14 cellular contexts compared by ENCODE assay signal in the genomic region with DNA sequence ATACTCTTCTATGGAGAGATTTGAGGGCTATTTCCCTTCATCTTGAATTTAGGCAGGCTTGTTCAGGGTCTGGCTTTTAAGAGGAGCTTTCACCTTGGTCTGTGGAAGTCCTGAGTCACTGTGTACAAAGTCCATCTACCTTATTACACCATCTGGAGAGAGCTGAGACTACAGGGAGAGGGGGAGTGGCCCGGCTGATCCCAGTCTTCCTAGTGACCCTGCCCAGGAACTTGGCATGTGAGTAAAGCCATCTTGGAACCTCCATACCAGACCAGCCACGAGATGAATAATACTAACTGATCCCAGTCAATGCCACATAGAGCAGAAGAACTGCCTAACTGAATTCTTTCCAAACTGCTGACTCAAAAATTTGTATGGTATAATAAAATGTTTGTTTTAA. TPM values are rescaled to one million over a fixed set of nuclear protein-coding genes. Genes with fewer than 3 reads are reported as not detected.
A peak's percentile ranks its signal among the peaks of the same experiment; 100 is the strongest.
DNase-seq lines count a peak whose midpoint lies in the region; ATAC-seq and TF ChIP-seq lines count a peak whose summit lies in the region.
"Had no signal": no experiment of that assay in that cellular context is flagged by ENCODE, and none has a peak within 500 bp of the region (broad histone marks: within the 10 kb centered on the region; RNA-seq: fewer than 3 reads in every experiment).

No MANE protein-coding gene starts in this region.

- H3K9me3 Mint-ChIP-seq in activated T-cell treated with anti-CD3 and anti-CD28 coated beads, Interleukin-2, amount 50 U/mL, for 4 hours: peaks cover 6% of the 10 kb centered on the region

- H3K4me3 Mint-ChIP-seq in activated T-cell treated with anti-CD3 and anti-CD28 coated beads, Interleukin-2, amount 50 U/mL, for 4 hours: no peak overlapping the region
- H3K4me3 Mint-ChIP-seq: activated naive CD8-positive, alpha-beta T cell treated with anti-CD3 and anti-CD28 coated beads for 36 hours had no signal

- DNase-seq in H4 (ENCODE audit: low spot score) (peak; percentile 78), WERI-Rb-1 (peak; percentile 62), fibroblast of villous mesenchyme (ENCODE audit: low read depth) (peak; percentile 58), smooth muscle cell (lab: John Stamatoyannopoulos, UW; ENCODE audit: unreplicated experiment) (no peak), GM19238 (ENCODE audit: insufficient read length, low spot score) (no peak), spleen (no peak)
- DNase-seq in activated T-cell treated with anti-CD3 and anti-CD28 coated beads, Interleukin-2, amount 50 U/mL, for 4 hours: no peak
- DNase-seq: activated CD4-positive, alpha-beta T cell treated with anti-CD3 and anti-CD28 coated beads, Interleukin-2, amount 50 U/mL, for 48 hours; activated naive CD8-positive, alpha-beta T cell treated with anti-CD3 and anti-CD28 coated beads for 36 hours; NCI-H2227 treated with DMSO at 0.1 percent for 48 hours; stimulated activated CD4-positive, alpha-beta T cell treated with anti-CD3 and anti-CD28 coated beads, Interleukin-4, amount 100 ng/mL, for 1 hour had no signal

- TF ChIP-seq POLR2A in spleen (IDR thresholded peaks at IDR 0.05): no peak

- TF ChIP-seq CTCF in WERI-Rb-1 (IDR thresholded peaks at IDR 0.05; ENCODE audit: low read depth, low read length): no peak
- TF ChIP-seq CTCF in fibroblast of villous mesenchyme (IDR thresholded peaks at IDR 0.05; ENCODE audit: insufficient read depth, low read depth, low read length): no peak
- no peak for TF ChIP-seq CTCF in smooth muscle cell (IDR thresholded peaks at IDR 0.05; ENCODE audit: borderline replicate concordance, insufficient read depth, poor library complexity, severe bottlenecking)
- no peak for TF ChIP-seq CTCF in spleen (IDR thresholded peaks at IDR 0.05 in 8 of 11, conservative IDR thresholded peaks at IDR 0.05 in 3 of 11)

- peak overlapping the region; percentile 41 for H3K27ac ChIP-seq in WERI-Rb-1
- peak overlapping the region; percentile 26 for H3K27ac ChIP-seq in smooth muscle cell (ENCODE audit: low read depth)
- peak overlapping the region in 2 of 8 donors; percentile 5 to 9 for H3K27ac ChIP-seq in spleen
- H3K27ac ChIP-seq: SK-N-MC had no signal

- H3K9me3 ChIP-seq in WERI-Rb-1 (ENCODE audit: severe bottlenecking) (peaks cover 6% of the 10 kb centered on the region), smooth muscle cell (replicated peaks; ENCODE audit: low read depth) (no peaks in the 10 kb centered on the region), spleen (peaks cover 0 to 12% (median 8%) of the 10 kb centered on the region in 8 donors)

- H3F3A ChIP-seq in smooth muscle cell (ENCODE audit: low read depth): peaks cover 4% of the 10 kb centered on the region

- H3K4me1 ChIP-seq in smooth muscle cell (ENCODE audit: low read depth) (no peaks in the 10 kb centered on the region), spleen (peaks cover 0 to 17% (median 3%) of the 10 kb centered on the region in 6 donors)

- intact Hi-C loops in spleen (cut with DNase I; ENCODE audit: low total_unique reads): no loop called here

- no peaks in the 10 kb centered on the region for H3K36me3 Mint-ChIP-seq in activated T-cell treated with anti-CD3 and anti-CD28 coated beads, Interleukin-2, amount 50 U/mL, for 4 hours (ENCODE audit: insufficient read depth)
- H3K36me3 Mint-ChIP-seq: activated naive CD8-positive, alpha-beta T cell treated with anti-CD3 and anti-CD28 coated beads for 36 hours had no signal

- H3K27me3 ChIP-seq in WERI-Rb-1 (ENCODE audit: insufficient read depth, low read depth, severe bottlenecking) (no peaks in the 10 kb centered on the region), smooth muscle cell (ENCODE audit: low read depth) (no peaks in the 10 kb centered on the region), spleen (replicated peaks in 1 of 7) (no peaks in the 10 kb centered on the region)
- H3K27me3 ChIP-seq: suprapubic skin had no signal

- no peaks in the 10 kb centered on the region for H4K20me1 ChIP-seq in smooth muscle cell (ENCODE audit: low read depth)

- H3K79me2 ChIP-seq in smooth muscle cell (ENCODE audit: low read depth): no peaks in the 10 kb centered on the region

- H3K4me3 ChIP-seq in WERI-Rb-1 (ENCODE audit: low read depth, low read length): no peak overlapping the region
- H3K4me3 ChIP-seq in fibroblast of villous mesenchyme (ENCODE audit: low read depth, low read length): no peak overlapping the region
- no peak overlapping the region for H3K4me3 ChIP-seq in smooth muscle cell
- H3K4me3 ChIP-seq in spleen: no peak overlapping the region
- H3K4me3 ChIP-seq: SK-N-MC, suprapubic skin had no signal

- H3K4me2 ChIP-seq in smooth muscle cell: no peak overlapping the region

- H3K36me3 ChIP-seq in WERI-Rb-1 (no peaks in the 10 kb centered on the region), smooth muscle cell (ENCODE audit: low read depth) (no peaks in the 10 kb centered on the region), spleen (no peaks in the 10 kb centered on the region)
- H3K36me3 ChIP-seq: suprapubic skin had no signal

- no peak overlapping the region for H3K9ac ChIP-seq in smooth muscle cell (ENCODE audit: low read depth)

- no peaks in the 10 kb centered on the region for H3K27me3 Mint-ChIP-seq in activated T-cell treated with anti-CD3 and anti-CD28 coated beads, Interleukin-2, amount 50 U/mL, for 4 hours (ENCODE audit: low read depth)
- H3K27me3 Mint-ChIP-seq: activated naive CD8-positive, alpha-beta T cell treated with anti-CD3 and anti-CD28 coated beads for 36 hours had no signal

- WGBS in smooth muscle cell (ENCODE audit: low lambda C conversion rate): 64% methylated on average over 2 of the region's 2 CpGs
- WGBS in spleen, 5 donors: 68 to 80% (median 72%) methylated on average over 2 of the region's 2 CpGs

- H2AFZ ChIP-seq in smooth muscle cell (ENCODE audit: low read depth): no peak overlapping the region

- no peak for ATAC-seq in activated T-cell treated with anti-CD3 and anti-CD28 coated beads, Interleukin-2, amount 50 U/mL, for 4 hours
- no peak for ATAC-seq in HG03175 (IDR thresholded peaks at IDR 0.05; ENCODE audit: unreplicated experiment)

- H3K4me1 Mint-ChIP-seq in activated T-cell treated with anti-CD3 and anti-CD28 coated beads, Interleukin-2, amount 50 U/mL, for 4 hours (ENCODE audit: low read depth): peaks cover 26% of the 10 kb centered on the region

RNA-seq across cellular contexts. Expression of gene IL6ST, which starts 8.4 kb away (rescaled TPM):
- 108 and 183 TPM in 2 replicates for total RNA-seq in H4 (2014; rRNA removed; shearing (Covaris generic))
- total RNA-seq in fibroblast of villous mesenchyme: 281 and 557 TPM in 2 replicates
- total RNA-seq in smooth muscle cell: 1,401 and 1,456 TPM in 2 replicates
- 555 and 672 TPM in 2 replicates for polyA plus RNA-seq in smooth muscle cell
- total RNA-seq in activated T-cell treated with anti-CD3 and anti-CD28 coated beads, Interleukin-2, amount 50 U/mL, for 4 hours: 10 to 100 TPM; 74.9 to 97.1 (median 79.1) TPM
- total RNA-seq in spleen: 100 to 1,000 TPM; 254 to 504 (median 337) TPM
- 10 to 100 TPM; 20.4 to 33.8 (median 27.6) TPM for polyA plus RNA-seq in spleen

Comparison
In these comparisons a context has a peak if more than half of its experiments do, and no peak if none do; other contexts are left out.
1. DNase-seq: peak in H4 (single experiment), WERI-Rb-1 (single experiment) and fibroblast of villous mesenchyme (single experiment); none in smooth muscle cell (single experiment), activated T-cell treated with anti-CD3 and anti-CD28 coated beads, Interleukin-2, amount 50 U/mL, for 4 hours (single experiment), GM19238 (single experiment) and spleen (single experiment).